In the genomic region with DNA sequence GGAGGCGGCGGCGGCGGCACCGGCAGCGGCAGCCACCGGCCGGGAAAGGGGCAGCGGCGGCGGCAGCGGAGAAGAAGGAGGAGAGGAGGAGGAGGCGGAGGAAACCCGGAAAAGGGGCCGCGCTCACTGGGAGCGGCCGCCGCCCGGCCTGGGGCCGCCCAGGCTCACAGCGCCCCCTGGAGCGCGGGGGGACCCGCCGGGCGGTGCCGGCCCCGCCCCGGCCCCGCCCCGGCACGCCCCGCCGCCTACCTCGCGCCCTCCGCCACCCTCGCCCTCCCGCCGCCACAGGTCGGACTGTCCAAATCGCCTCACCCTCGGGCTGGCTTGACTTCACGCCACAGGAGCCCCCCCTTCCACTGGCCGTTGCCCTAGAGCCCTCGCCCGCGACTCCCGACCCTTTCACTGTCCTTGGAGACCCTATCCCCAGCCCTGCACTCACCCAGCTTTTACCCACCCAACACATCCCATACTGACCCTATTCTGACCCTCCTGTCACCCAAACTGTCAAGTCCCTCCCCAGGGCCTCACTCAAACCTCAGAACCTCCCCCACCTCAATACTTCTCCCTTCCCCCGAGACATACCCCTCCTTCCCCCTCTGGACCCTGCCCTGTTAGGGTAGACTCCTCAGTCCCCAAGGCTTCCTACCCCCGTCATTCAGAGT, we compare ENCODE assay signal across 1 cellular context.
TF ChIP-seq lines count a peak whose summit lies in the region.

Gene CSNK2A2 (minus strand): TSS at position 85 of the 662 bp plus-strand sequence. CDS start 370 bp downstream, outside the sequence.

TF ChIP-seq in K562, 482 proteins besides CTCF, POLR2A, EP300 and RAD21 (continued from another document and continues in another):
- TF ChIP-seq, protein P1, sequence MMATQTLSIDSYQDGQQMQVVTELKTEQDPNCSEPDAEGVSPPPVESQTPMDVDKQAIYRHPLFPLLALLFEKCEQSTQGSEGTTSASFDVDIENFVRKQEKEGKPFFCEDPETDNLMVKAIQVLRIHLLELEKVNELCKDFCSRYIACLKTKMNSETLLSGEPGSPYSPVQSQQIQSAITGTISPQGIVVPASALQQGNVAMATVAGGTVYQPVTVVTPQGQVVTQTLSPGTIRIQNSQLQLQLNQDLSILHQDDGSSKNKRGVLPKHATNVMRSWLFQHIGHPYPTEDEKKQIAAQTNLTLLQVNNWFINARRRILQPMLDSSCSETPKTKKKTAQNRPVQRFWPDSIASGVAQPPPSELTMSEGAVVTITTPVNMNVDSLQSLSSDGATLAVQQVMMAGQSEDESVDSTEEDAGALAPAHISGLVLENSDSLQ (IDR thresholded peaks at IDR 0.05): peak; percentile 39; the same call in 1 of the 2 replicates
- TF ChIP-seq TCF15 (CRISPR knock-in tag; IDR thresholded peaks at IDR 0.05) (no peak), CTCFL (IDR thresholded peaks at IDR 0.05; ENCODE audit: borderline replicate concordance, insufficient read depth, low read depth, low read length, poor library complexity, severe bottlenecking) (peak; percentile 98), HMG20B (CRISPR knock-in tag; IDR thresholded peaks at IDR 0.05) (no peak), ZBTB8A (IDR thresholded peaks at IDR 0.05; ENCODE audit: partially characterized antibody) (no peak), RBFOX2 (IDR thresholded peaks at IDR 0.05; ENCODE audit: low read depth, low read length) (peak; percentile 64), ARID1B (IDR thresholded peaks at IDR 0.05) (0 out of 2 replicates have a peak, but pooled peaks have one; percentile 28), ELF4 (CRISPR knock-in tag; IDR thresholded peaks at IDR 0.05) (peak; percentile 25; the same call in 1 of the 2 replicates), ZBTB17 (CRISPR knock-in tag; IDR thresholded peaks at IDR 0.05) (no peak), ZBTB34 (CRISPR knock-in tag; IDR thresholded peaks at IDR 0.05) (no peak), ZNF354B (CRISPR knock-in tag; IDR thresholded peaks at IDR 0.05) (no peak), TOE1 (IDR thresholded peaks at IDR 0.05; ENCODE audit: borderline replicate concordance) (peak; percentile 50; the same call in 1 of the 2 replicates), TOE1 (CRISPR knock-in tag; IDR thresholded peaks at IDR 0.05; ENCODE audit: borderline replicate concordance, low read depth) (no peak), CSDE1 (IDR thresholded peaks at IDR 0.05) (no peak), POLR2AphosphoS5 (IDR thresholded peaks at IDR 0.05; ENCODE audit: control insufficient read depth, insufficient read depth, low read depth, low read length) (peak; percentile 40; the same call in 1 of the 2 replicates), KDM5B (IDR thresholded peaks at IDR 0.05; ENCODE audit: insufficient replicate concordance, low read depth, low read length) (peak; percentile 31), POLR2G (IDR thresholded peaks at IDR 0.05; ENCODE audit: low read depth, low read length) (peak; percentile 71), SAP30 (IDR thresholded peaks at IDR 0.05; ENCODE audit: borderline replicate concordance, insufficient read depth, low read depth, low read length, poor library complexity, severe bottlenecking) (no peak), ZBTB12 (CRISPR knock-in tag; IDR thresholded peaks at IDR 0.05) (no peak), DPF2 (IDR thresholded peaks at IDR 0.05) (peak; percentile 24; the same call in 1 of the 2 replicates), LARP7 (IDR thresholded peaks at IDR 0.05) (0 out of 2 replicates have a peak, but pooled peaks have one; percentile 86), MITF (IDR thresholded peaks at IDR 0.05) (no peak), ZNF764 (CRISPR knock-in tag; IDR thresholded peaks at IDR 0.05; ENCODE audit: low read depth) (no peak), SMARCE1 (IDR thresholded peaks at IDR 0.05) (0 out of 2 replicates have a peak, but pooled peaks have one; percentile 30), BCOR (IDR thresholded peaks at IDR 0.05) (peak; percentile 7; the same call in 1 of the 2 replicates), EWSR1 (IDR thresholded peaks at IDR 0.05; ENCODE audit: borderline replicate concordance, low read depth, partially characterized antibody) (no peak), SP2 (IDR thresholded peaks at IDR 0.05; ENCODE audit: extremely low read depth, low read depth, low read length, poor library complexity, severe bottlenecking) (peak; percentile 73), ZBTB40 (IDR thresholded peaks at IDR 0.05) (peak; percentile 50; the same call in 1 of the 2 replicates), ZBTB40 (CRISPR knock-in tag; IDR thresholded peaks at IDR 0.05) (no peak), KLF10 (CRISPR knock-in tag; IDR thresholded peaks at IDR 0.05) (no peak), NR1H2 (CRISPR knock-in tag; IDR thresholded peaks at IDR 0.05) (no peak), POLR2B (IDR thresholded peaks at IDR 0.05; ENCODE audit: low read depth, partially characterized antibody) (peak; percentile 60)
- TF ChIP-seq, protein P2, sequence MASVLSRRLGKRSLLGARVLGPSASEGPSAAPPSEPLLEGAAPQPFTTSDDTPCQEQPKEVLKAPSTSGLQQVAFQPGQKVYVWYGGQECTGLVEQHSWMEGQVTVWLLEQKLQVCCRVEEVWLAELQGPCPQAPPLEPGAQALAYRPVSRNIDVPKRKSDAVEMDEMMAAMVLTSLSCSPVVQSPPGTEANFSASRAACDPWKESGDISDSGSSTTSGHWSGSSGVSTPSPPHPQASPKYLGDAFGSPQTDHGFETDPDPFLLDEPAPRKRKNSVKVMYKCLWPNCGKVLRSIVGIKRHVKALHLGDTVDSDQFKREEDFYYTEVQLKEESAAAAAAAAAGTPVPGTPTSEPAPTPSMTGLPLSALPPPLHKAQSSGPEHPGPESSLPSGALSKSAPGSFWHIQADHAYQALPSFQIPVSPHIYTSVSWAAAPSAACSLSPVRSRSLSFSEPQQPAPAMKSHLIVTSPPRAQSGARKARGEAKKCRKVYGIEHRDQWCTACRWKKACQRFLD (CRISPR knock-in tag; IDR thresholded peaks at IDR 0.05): peak; percentile 24; the same call in 1 of the 2 replicates
